In the genomic region with DNA sequence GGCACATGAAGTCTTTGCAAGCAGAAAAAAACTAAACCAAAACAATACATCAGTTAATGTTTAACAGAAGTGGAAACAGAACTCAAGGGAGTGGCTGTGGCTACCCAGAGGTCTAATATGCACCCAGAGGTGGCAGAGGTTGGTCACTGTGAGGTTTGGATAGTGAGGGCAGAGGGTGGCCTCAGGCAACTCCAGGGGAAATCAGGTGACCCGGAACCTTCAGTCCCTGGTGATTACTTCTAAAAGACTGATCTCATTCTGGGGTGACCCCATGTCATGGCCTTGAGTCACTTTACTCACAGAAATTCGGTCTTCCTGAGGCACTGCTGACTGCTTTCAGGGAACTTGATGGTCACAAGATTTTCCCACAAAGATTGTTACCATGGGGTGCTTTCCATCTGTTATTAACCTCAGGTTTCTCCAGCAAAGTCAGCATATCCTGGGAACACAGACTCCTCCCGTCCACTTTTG, we compare ENCODE assay signal across 14 cellular contexts.
DNase-seq lines count a peak whose midpoint lies in the region; ATAC-seq and TF ChIP-seq lines count a peak whose summit lies in the region.
"Had no signal": no experiment of that assay in that cellular context is flagged by ENCODE, and none has a peak within 500 bp of the region (broad histone marks: within the 10 kb centered on the region; RNA-seq: fewer than 3 reads in every experiment).

No MANE protein-coding gene starts in this region.

- no peak overlapping the region for H2AFZ ChIP-seq in MM.1S (ENCODE audit: low read length)

- no peaks in the 10 kb centered on the region for H3K27me3 ChIP-seq in MM.1S (replicated peaks; ENCODE audit: insufficient read depth, low read length)
- no peaks in the 10 kb centered on the region for H3K27me3 ChIP-seq in Peyer's patch

- DNase-seq in DMS53 (lab: John Stamatoyannopoulos, UW) (peak; percentile 73), left lobe of liver (ENCODE audit: low spot score) (no peak), MM.1S (no peak), T-helper 9 cell (no peak), Peyer's patch (no peak)
- DNase-seq: activated CD8-positive, alpha-beta memory T cell treated with anti-CD3 and anti-CD28 coated beads, Interleukin-2, amount 50 U/mL, for 48 hours; DND-41; NCI-H1694 treated with DMSO at 0.1 percent for 48 hours; SHP77 treated with DMSO at 0.1 percent for 48 hours; WERI-Rb-1 had no signal

- H3K27ac ChIP-seq in MM.1S (ENCODE audit: low read length) (no peak overlapping the region), Peyer's patch (no peak overlapping the region)
- H3K27ac ChIP-seq: prostate gland, WERI-Rb-1 had no signal

- H3F3A ChIP-seq in MM.1S (ENCODE audit: insufficient read depth, low read length): no peaks in the 10 kb centered on the region

- H3K4me3 ChIP-seq in MM.1S (ENCODE audit: low read length): no peak overlapping the region
- H3K4me3 ChIP-seq in Peyer's patch: no peak overlapping the region
- H3K4me3 ChIP-seq: prostate gland had no signal

- no peaks in the 10 kb centered on the region for H3K79me2 ChIP-seq in MM.1S (ENCODE audit: low read length)

- H3K4me1 ChIP-seq in MM.1S (ENCODE audit: low read length) (peaks cover 6% of the 10 kb centered on the region), Peyer's patch (peaks cover 0 to 7% (median 2%) of the 10 kb centered on the region in 4 donors)

- ATAC-seq in GM19468 (IDR thresholded peaks at IDR 0.05; ENCODE audit: extremely low read depth, unreplicated experiment) (peak; percentile 45), HG03457 (IDR thresholded peaks at IDR 0.05; ENCODE audit: unreplicated experiment) (peak; percentile 54), left lobe of liver (peak; percentile 91), HG02623 (IDR thresholded peaks at IDR 0.05; ENCODE audit: unreplicated experiment) (no peak)

- TF ChIP-seq POLR2A in Peyer's patch (IDR thresholded peaks at IDR 0.05): no peak

- H3K36me3 ChIP-seq in MM.1S (replicated peaks; ENCODE audit: insufficient read depth, low read length) (no peaks in the 10 kb centered on the region), Peyer's patch (no peaks in the 10 kb centered on the region)
- H3K36me3 ChIP-seq: prostate gland, WERI-Rb-1 had no signal

- H3K9me3 ChIP-seq in MM.1S (replicated peaks; ENCODE audit: insufficient read depth, low read length): no peaks in the 10 kb centered on the region
- H3K9me3 ChIP-seq in Peyer's patch: no peaks in the 10 kb centered on the region
- H3K9me3 ChIP-seq: prostate gland had no signal

- no peak overlapping the region for H3K4me2 ChIP-seq in MM.1S (ENCODE audit: low read depth, low read length)

- H3K9ac ChIP-seq in MM.1S (ENCODE audit: low read length): no peak overlapping the region

- no peak for TF ChIP-seq CTCF in MM.1S (IDR thresholded peaks at IDR 0.05; ENCODE audit: low read length)
- TF ChIP-seq CTCF in Peyer's patch (IDR thresholded peaks at IDR 0.05): no peak

- H3K9me2 ChIP-seq in MM.1S (replicated peaks; ENCODE audit: insufficient read depth, low read length): no peaks in the 10 kb centered on the region

- H4K20me1 ChIP-seq in MM.1S (ENCODE audit: insufficient read depth, low read length): no peaks in the 10 kb centered on the region
